23 cellular contexts compared by ENCODE assay signal in genomic region chr17:17975441-17975840, GRCh38. TPM values are rescaled to one million over a fixed set of nuclear protein-coding genes. Genes with fewer than 3 reads are reported as not detected.
DNase-seq lines count a peak whose midpoint lies in the region; ATAC-seq, FAIRE-seq and TF ChIP-seq lines count a peak whose summit lies in the region.
"Had no signal": no experiment of that assay in that cellular context is flagged by ENCODE, and none has a peak within 500 bp of the region (broad histone marks: within the 10 kb centered on the region; RNA-seq: fewer than 3 reads in every experiment).

No MANE protein-coding gene starts in this region.

- no peaks in the 10 kb centered on the region for H4K20me1 ChIP-seq in GM12878 (ENCODE audit: control insufficient read depth, insufficient read depth)

- peaks cover 3% of the 10 kb centered on the region for H3K79me2 ChIP-seq in GM12878 (ENCODE audit: control insufficient read depth, insufficient read depth, low read length)

- no peak overlapping the region for H3K27ac Mint-ChIP-seq in effector memory CD8-positive, alpha-beta T cell
- H3K27ac Mint-ChIP-seq in WTC11: no peak overlapping the region
- H3K27ac Mint-ChIP-seq: CD8-positive, alpha-beta T cell; H9; IgD-negative memory B cell; T-helper 2 cell treated with Interferon-gamma antibody and Interleukin-4, amounts not matched to agents 5 μg/mL and 100 μg/mL, for 36 hours had no signal

- no peak for FAIRE-seq in GM12878 (lab: Jason Lieb, UNC)
- FAIRE-seq: A204.1, GM18507 had no signal

- no peak overlapping the region for H3K9ac ChIP-seq in GM12878 (ENCODE audit: control insufficient read depth, insufficient read depth, low read length)

- H3K36me3 Mint-ChIP-seq in effector memory CD8-positive, alpha-beta T cell (ENCODE audit: insufficient read depth): peaks cover 21% of the 10 kb centered on the region
- H3K36me3 Mint-ChIP-seq in WTC11: no peaks in the 10 kb centered on the region
- H3K36me3 Mint-ChIP-seq: IgD-negative memory B cell had no signal

- H3K4me3 ChIP-seq in GM12878: no peak overlapping the region
- H3K4me3 ChIP-seq: PC-9, SJCRH30 had no signal

- SMC1A ChIA-PET in GM12878 (lab: Charles Lee; ENCODE audit: uncharacterized antibody, unreplicated experiment): interaction anchor here (0.8 kb wide), 1 partner anchor 9 kb away, joined by 3 read pairs; no protein-coding TSS in a partner anchor

- TF ChIP-seq EP300 in GM12878 (IDR thresholded peaks at IDR 0.05; ENCODE audit: borderline replicate concordance in 1 of 2, control insufficient read depth in 1 of 2, low read depth in 2 of 2, low read length in 2 of 2): no peak

- no peak overlapping the region for H2AFZ ChIP-seq in GM12878 (ENCODE audit: control insufficient read depth, low read depth, low read length)
- H2AFZ ChIP-seq: PC-9 had no signal

- no peak overlapping the region for H3K4me2 ChIP-seq in GM12878 (ENCODE audit: control insufficient read depth, insufficient read depth)
- H3K4me2 ChIP-seq: PC-9 had no signal

- BruUV-seq in GM12878 (replicated peaks; lab: Mats Ljungman, UMichigan): no TSS peak

- no peak overlapping the region for H3K27ac ChIP-seq in GM12878 (ENCODE audit: control insufficient read depth, insufficient read depth)
- H3K27ac ChIP-seq: PC-9, RWPE1, SJCRH30 had no signal

- RAD21 ChIA-PET in GM12878 (lab: Charles Lee; ENCODE audit: unreplicated experiment): interaction anchor here (0.5 kb wide), 1 partner anchor 164 kb away, joined by 5 read pairs; no protein-coding TSS in a partner anchor

- no peak overlapping the region for H3K4me3 Mint-ChIP-seq in effector memory CD8-positive, alpha-beta T cell
- no peak overlapping the region for H3K4me3 Mint-ChIP-seq in WTC11
- H3K4me3 Mint-ChIP-seq: CD8-positive, alpha-beta T cell; H9; T-helper 2 cell treated with Interferon-gamma antibody and Interleukin-4, amounts not matched to agents 5 μg/mL and 100 μg/mL, for 36 hours had no signal

- TF ChIP-seq POLR2A in GM12878 (IDR thresholded peaks at IDR 0.05; ENCODE audit: low read depth, low read length): no peak

- TF ChIP-seq RAD21 in GM12878 (IDR thresholded peaks at IDR 0.05; ENCODE audit: insufficient read depth, low read depth, low read length): no peak

- no peaks in the 10 kb centered on the region for H3K9me3 ChIP-seq in GM12878 (replicated peaks; ENCODE audit: control insufficient read depth, insufficient read depth, low read length)
- H3K9me3 ChIP-seq: SJCRH30 had no signal

- no peak for ATAC-seq in GM12878
- ATAC-seq in effector memory CD8-positive, alpha-beta T cell (replicated peaks): no peak
- no peak for ATAC-seq in GM21367 (IDR thresholded peaks at IDR 0.05; ENCODE audit: unreplicated experiment)
- ATAC-seq in WTC11: no peak
- ATAC-seq: CD8-positive, alpha-beta T cell had no signal

- in situ Hi-C loops in KBM-7 (cut with MboI; ENCODE audit: low pct_unique_long_range_greater_than_20kb, low sequenced_read_pairs): no loop called here
- in situ Hi-C loops in GM12878 (cut with MboI): no loop called here

- TF ChIP-seq CTCF in GM12878 (IDR thresholded peaks at IDR 0.05 in 2 of 3, conservative IDR thresholded peaks at IDR 0.05 in 1 of 3; ENCODE audit: control insufficient read depth in 2 of 3, extremely low read depth in 1 of 3, insufficient read depth in 1 of 3, low read depth in 3 of 3, low read length in 3 of 3) (no peak), WTC11 (IDR thresholded peaks at IDR 0.05) (no peak)

- no peaks in the 10 kb centered on the region for H3K27me3 Mint-ChIP-seq in effector memory CD8-positive, alpha-beta T cell
- H3K27me3 Mint-ChIP-seq in WTC11 (ENCODE audit: low read depth): no peaks in the 10 kb centered on the region; the same call in 1 of the 2 replicates

- H3K4me1 ChIP-seq in GM12878 (ENCODE audit: control insufficient read depth, insufficient read depth, low read length): peaks cover 10% of the 10 kb centered on the region

- DNase-seq in AML-193 (lab: John Stamatoyannopoulos, UW) (peak; percentile 29 to 39), KBM-7 (peak; percentile 51), NOMO-1 (lab: John Stamatoyannopoulos, UW; ENCODE audit: unreplicated experiment in 2 of 2) (peak; percentile 66 to 78), GM12878 (ENCODE audit: low read depth, low spot score) (no peak), WTC11 (ENCODE audit: low spot score) (no peak), NAMALWA (ENCODE audit: low spot score) (no peak)
- DNase-seq in effector memory CD8-positive, alpha-beta T cell: no peak
- DNase-seq: Calu3; CD8-positive, alpha-beta T cell; H9; MM.1S; NCI-H1417 treated with DMSO at 0.1 percent for 48 hours; NCI-H2029; NCI-H345; NCI-H69; PC-9; SJCRH30 had no signal

- POLR2A ChIA-PET in GM12878 (lab: Charles Lee): interaction anchor here (0.7 kb wide), 1 partner anchor 251 kb away, joined by 3 read pairs; no protein-coding TSS in a partner anchor
- POLR2A ChIA-PET in WTC11 (lab: Charles Lee): no interaction called here

- CTCF ChIA-PET in GM12878 (lab: Yijun Ruan, JAX) (interaction anchor here (0.9 kb wide), 1 partner anchor 10 kb away, joined by 3 read pairs; no protein-coding TSS in a partner anchor), WTC11 (lab: Charles Lee) (interaction anchor here (0.8 kb wide), 1 partner anchor 10 kb away, joined by 3 read pairs; no protein-coding TSS in a partner anchor)

- 25% methylated on average over 8 of the region's 8 CpGs for WGBS in GM12878 (ENCODE audit: insufficient coverage, insufficient replicate concordance, low lambda C conversion rate, missing lambda C conversion rate)

- no peaks in the 10 kb centered on the region for H3K36me3 ChIP-seq in GM12878 (ENCODE audit: control insufficient read depth in 2 of 2, insufficient read depth in 2 of 2, low read length in 1 of 2)
- H3K36me3 ChIP-seq: SJCRH30 had no signal

- no peaks in the 10 kb centered on the region for H3K9me3 Mint-ChIP-seq in effector memory CD8-positive, alpha-beta T cell
- H3K9me3 Mint-ChIP-seq in WTC11: no peaks in the 10 kb centered on the region
- H3K9me3 Mint-ChIP-seq: CD8-positive, alpha-beta T cell; H9; IgD-negative memory B cell; T-helper 2 cell treated with Interferon-gamma antibody and Interleukin-4, amounts not matched to agents 5 μg/mL and 100 μg/mL, for 36 hours had no signal

- intact Hi-C loops in GM12878 (cut with micrococcal nuclease; ENCODE audit: unreplicated experiment): no loop called here

- no peaks in the 10 kb centered on the region for H3K27me3 ChIP-seq in GM12878 (replicated peaks in 1 of 2; ENCODE audit: control insufficient read depth in 2 of 2, insufficient read depth in 2 of 2, low read length in 1 of 2)

- peaks cover 13 to 15% of the 10 kb centered on the region in 2 donors for H3K4me1 Mint-ChIP-seq in effector memory CD8-positive, alpha-beta T cell (ENCODE audit: low read depth in 2 of 2)
- 0 out of 2 replicates have a peak, but pooled peaks cover 6% of the 10 kb centered on the region for H3K4me1 Mint-ChIP-seq in WTC11

TF ChIP-seq in GM12878, 131 proteins besides CTCF, POLR2A, EP300 and RAD21:
- TF ChIP-seq RUNX3 (IDR thresholded peaks at IDR 0.05; ENCODE audit: low read length): peak; percentile 66; the same call in 1 of the 2 replicates
- TF ChIP-seq YBX1 (IDR thresholded peaks at IDR 0.05): no peak

TF ChIP-seq in WTC11, 78 proteins besides CTCF, POLR2A, EP300 and RAD21 (continues in another document):
- TF ChIP-seq CREM (CRISPR knock-in tag; IDR thresholded peaks at IDR 0.05): no peak

RNA-seq across cellular contexts. Expression of gene DRC3, which starts 2.8 kb away (rescaled TPM):
- total RNA-seq in GM12878 (2013; cell fraction: nucleolus; rRNA removed): 0.44 and 2.1 TPM in 2 replicates
- total RNA-seq in GM12878 (2014; rRNA removed): 0.28 and 0.38 TPM in 2 replicates
- total RNA-seq in GM12878 (2014; rRNA removed; fragmentation: Illumina TruSeq; extraction: Trizol): not detected in 2 replicates
- not detected in 2 replicates for total RNA-seq in GM12878 (2021)
- 0.59 TPM for polyA plus RNA-seq in GM12878 (2011; ENCODE audit: low read depth)
- 0.13 and 0.34 TPM in 2 replicates for polyA plus RNA-seq in GM12878 (2011; rRNA removed)
- 0.03 and 0.15 TPM in 2 replicates for polyA plus RNA-seq in GM12878 (2011; cell fraction: cytosol; rRNA removed)
- 0.44 and 0.60 TPM in 2 replicates for polyA plus RNA-seq in GM12878 (2011; cell fraction: nucleus; rRNA removed)
- 0.74 and 1.1 TPM in 2 replicates for polyA plus RNA-seq in GM12878 (2012)
- 0.18 TPM in 1 of 2 replicates, not detected in the other for polyA plus RNA-seq in GM12878 (2014; fragmentation: Illumina TruSeq; extraction: Trizol)
- polyA plus RNA-seq in GM12878 (2014; fragmentation: Nextera tagmentation; extraction: Ambion mirVana): under 1 TPM; 0.60 to 0.71 TPM
- not detected in 2 replicates for polyA plus RNA-seq in GM12878 (2014; rRNA removed)
- polyA plus RNA-seq in GM12878 (2016; fragmentation: Nextera tagmentation; extraction: Ambion mirVana): 1 to 10 TPM; 1.9 to 2.3 TPM
- polyA minus RNA-seq in GM12878 (2011; rRNA and poly(A)+ RNA removed): 0.15 and 0.37 TPM in 2 replicates
- polyA minus RNA-seq in GM12878 (2011; cell fraction: cytosol; rRNA and poly(A)+ RNA removed): not detected in 2 replicates
- not detected in 2 replicates for polyA minus RNA-seq in GM12878 (2011; cell fraction: nucleus; rRNA and poly(A)+ RNA removed)
- total RNA-seq in WTC11 (2021): 0.34 to 0.48 TPM (median 0.42 TPM) in 3 replicates

RNA-seq across cellular contexts. Expression of gene TOM1L2, which starts 3.2 kb away (rescaled TPM):
- total RNA-seq in GM12878 (2013; cell fraction: nucleolus; rRNA removed): 115 and 119 TPM in 2 replicates
- total RNA-seq in GM12878 (2014; rRNA removed) (6.2 and 7.0 TPM in 2 replicates), GM12878 (2014; rRNA removed; fragmentation: Illumina TruSeq; extraction: Trizol) (5.2 and 6.4 TPM in 2 replicates), GM12878 (2021) (11.7 and 12.5 TPM in 2 replicates), WTC11 (2021) (5.2 to 6.7 TPM (median 6.4 TPM) in 3 replicates)
- 7.0 TPM for polyA plus RNA-seq in GM12878 (2011; ENCODE audit: low read depth)
- polyA plus RNA-seq in GM12878 (2011; rRNA removed) (11.9 and 19.2 TPM in 2 replicates), GM12878 (2014; fragmentation: Illumina TruSeq; extraction: Trizol) (3.8 and 8.5 TPM in 2 replicates), GM12878 (2014; fragmentation: Nextera tagmentation; extraction: Ambion mirVana) (under 1 TPM; 0.19 to 0.42 TPM), GM12878 (2014; rRNA removed) (8.4 and 9.3 TPM in 2 replicates), GM12878 (2016; fragmentation: Nextera tagmentation; extraction: Ambion mirVana) (10 to 100 TPM in 1 of 2 experiments, 1 to 10 TPM in 1; 7.8 to 11.3 TPM)
- 13.0 and 13.4 TPM in 2 replicates for polyA plus RNA-seq in GM12878 (2011; cell fraction: cytosol; rRNA removed)
- 57.4 and 71.7 TPM in 2 replicates for polyA plus RNA-seq in GM12878 (2011; cell fraction: nucleus; rRNA removed)
- polyA plus RNA-seq in GM12878 (2012): 8.3 and 8.5 TPM in 2 replicates
- polyA minus RNA-seq in GM12878 (2011; rRNA and poly(A)+ RNA removed): 28.2 and 32.6 TPM in 2 replicates
- 5.6 and 7.7 TPM in 2 replicates for polyA minus RNA-seq in GM12878 (2011; cell fraction: cytosol; rRNA and poly(A)+ RNA removed)
- polyA minus RNA-seq in GM12878 (2011; cell fraction: nucleus; rRNA and poly(A)+ RNA removed): 20.1 and 37.3 TPM in 2 replicates

Comparison
In these comparisons a context has a peak if more than half of its experiments do, and no peak if none do; other contexts are left out.
1. DNase-seq: peak in AML-193 (2 of 2), KBM-7 (single experiment) and NOMO-1 (2 of 2); none in GM12878 (single experiment), effector memory CD8-positive, alpha-beta T cell (0 of 3), WTC11 (single experiment) and NAMALWA (single experiment).